In genomic region chr5:141528401-141528984, GRCh38 we compare ENCODE assay signal across 11 cellular contexts. TPM values are rescaled to one million over a fixed set of nuclear protein-coding genes. Genes with fewer than 3 reads are reported as not detected.
DNase-seq lines count a peak whose midpoint lies in the region; ATAC-seq and TF ChIP-seq lines count a peak whose summit lies in the region.
"Had no signal": no experiment of that assay in that cellular context is flagged by ENCODE, and none has a peak within 500 bp of the region (broad histone marks: within the 10 kb centered on the region; RNA-seq: fewer than 3 reads in every experiment).

No MANE protein-coding gene starts in this region.

- peaks cover 95% of the 10 kb centered on the region for H3K36me3 ChIP-seq in CD4-positive, CD25-positive, alpha-beta regulatory T cell (ENCODE audit: control insufficient read depth, insufficient read depth, low read length)
- H3K36me3 ChIP-seq in trophoblast cell (ENCODE audit: control insufficient read depth in 1 of 2, insufficient read depth in 2 of 2, low read length in 2 of 2): peaks cover 34 to 40% of the 10 kb centered on the region in 2 experiments

- peaks cover 13% of the 10 kb centered on the region for H3K79me1 ChIP-seq in trophoblast cell (ENCODE audit: low read length)

- CTCF ChIA-PET in CD4-positive, alpha-beta T cell (lab: Charles Lee): interaction anchor here (1.2 to 1.9 kb wide), 2 partner anchors 29 to 35 kb away, joined by 4 to 7 read pairs; no protein-coding TSS in a partner anchor

- no peaks in the 10 kb centered on the region for H3K4me1 ChIP-seq in CD4-positive, CD25-positive, alpha-beta regulatory T cell (ENCODE audit: control insufficient read depth, insufficient read depth, low read length, poor library complexity, severe bottlenecking)
- H3K4me1 ChIP-seq in trophoblast cell (ENCODE audit: control insufficient read depth in 1 of 2, insufficient read depth in 2 of 2, low read length in 2 of 2): peaks cover 8 to 11% of the 10 kb centered on the region in 2 experiments

- H3K36me3 Mint-ChIP-seq in CD4-positive, CD25-positive, alpha-beta regulatory T cell: peaks cover 53% of the 10 kb centered on the region
- H3K36me3 Mint-ChIP-seq in activated naive CD8-positive, alpha-beta T cell treated with anti-CD3 and anti-CD28 coated beads, Interleukin-2, amount 10 ng/mL, durations not matched to agents 7 days and 5 days: peaks cover 28% of the 10 kb centered on the region
- no peaks in the 10 kb centered on the region for H3K36me3 Mint-ChIP-seq in CD4-positive, alpha-beta T cell (ENCODE audit: low read depth)

- H3K27me3 Mint-ChIP-seq in CD4-positive, CD25-positive, alpha-beta regulatory T cell: no peaks in the 10 kb centered on the region
- no peaks in the 10 kb centered on the region for H3K27me3 Mint-ChIP-seq in activated naive CD8-positive, alpha-beta T cell treated with anti-CD3 and anti-CD28 coated beads, Interleukin-2, amount 10 ng/mL, durations not matched to agents 7 days and 5 days
- H3K27me3 Mint-ChIP-seq in CD4-positive, alpha-beta T cell: no peaks in the 10 kb centered on the region

- H3K9me3 Mint-ChIP-seq in CD4-positive, CD25-positive, alpha-beta regulatory T cell: no peaks in the 10 kb centered on the region
- H3K9me3 Mint-ChIP-seq in activated naive CD8-positive, alpha-beta T cell treated with anti-CD3 and anti-CD28 coated beads, Interleukin-2, amount 10 ng/mL, durations not matched to agents 7 days and 5 days: no peaks in the 10 kb centered on the region
- no peaks in the 10 kb centered on the region for H3K9me3 Mint-ChIP-seq in CD4-positive, alpha-beta T cell

- peak overlapping the region; percentile 26 for H4K91ac ChIP-seq in trophoblast cell (ENCODE audit: low read depth, low read length)

- no peak overlapping the region for H4K8ac ChIP-seq in trophoblast cell (ENCODE audit: low read depth, low read length)

- intact Hi-C loops in Right ventricle myocardium superior (cut with DNase I): loop anchor here (2.0 to 5.0 kb wide), 2 partner anchors 30 to 101 kb away; no protein-coding TSS in a partner anchor
- intact Hi-C loops in CD4-positive, alpha-beta T cell (cut with DNase I, micrococcal nuclease): loop anchor here in 1 of 2 experiments (10.0 kb wide), 1 partner anchor 444 kb away; no protein-coding TSS in a partner anchor

- no peaks in the 10 kb centered on the region for H3K9me3 ChIP-seq in CD4-positive, CD25-positive, alpha-beta regulatory T cell (ENCODE audit: control insufficient read depth in 2 of 2, low read length in 2 of 2)
- H3K9me3 ChIP-seq in trophoblast cell (ENCODE audit: insufficient read depth, low read depth, low read length): no peaks in the 10 kb centered on the region
- H3K9me3 ChIP-seq in CD4-positive, alpha-beta T cell (ENCODE audit: control insufficient read depth, low read length): no peaks in the 10 kb centered on the region

- no peak overlapping the region for H2AK5ac ChIP-seq in trophoblast cell (ENCODE audit: low read length)

- no peak overlapping the region for H3K4me3 Mint-ChIP-seq in CD4-positive, CD25-positive, alpha-beta regulatory T cell
- H3K4me3 Mint-ChIP-seq in activated naive CD8-positive, alpha-beta T cell treated with anti-CD3 and anti-CD28 coated beads, Interleukin-2, amount 10 ng/mL, durations not matched to agents 7 days and 5 days: no peak overlapping the region
- no peak overlapping the region for H3K4me3 Mint-ChIP-seq in CD4-positive, alpha-beta T cell

- H3K23ac ChIP-seq in trophoblast cell (ENCODE audit: low read length): no peak overlapping the region

- POLR2A ChIA-PET in activated naive CD8-positive, alpha-beta T cell treated with anti-CD3 and anti-CD28 coated beads, Interleukin-2, amount 10 ng/mL, durations not matched to agents 7 days and 5 days (lab: Charles Lee): interaction anchor here (0.9 kb wide), 1 partner anchor 11 kb away, joined by 3 read pairs; no protein-coding TSS in a partner anchor
- POLR2A ChIA-PET in CD4-positive, alpha-beta T cell (lab: Charles Lee): interaction anchor here (1.1 kb wide), 1 partner anchor 1001 kb away, joined by 3 read pairs; no protein-coding TSS in a partner anchor

- TF ChIP-seq CTCF in CD4-positive, alpha-beta T cell (IDR thresholded peaks at IDR 0.05): no peak

- WGBS in trophoblast cell (ENCODE audit: extremely low coverage, insufficient coverage, insufficient read length): no CpG with 5 or more reads among the region's 10 CpGs

- H2BK120ac ChIP-seq in trophoblast cell (ENCODE audit: insufficient read depth, low read length, poor library complexity): no peak overlapping the region

- H3K27me3 ChIP-seq in CD4-positive, CD25-positive, alpha-beta regulatory T cell (ENCODE audit: control insufficient read depth, insufficient read depth, low read length): no peaks in the 10 kb centered on the region
- H3K27me3 ChIP-seq in trophoblast cell (ENCODE audit: insufficient read depth, low read length): no peaks in the 10 kb centered on the region
- no peaks in the 10 kb centered on the region for H3K27me3 ChIP-seq in CD4-positive, alpha-beta T cell (ENCODE audit: control insufficient read depth, insufficient read depth, low read length)

- no peak overlapping the region for H3K4me2 ChIP-seq in trophoblast cell (ENCODE audit: low read length)

- DNase-seq in CD4-positive, CD25-positive, alpha-beta regulatory T cell: no peak
- no peak for DNase-seq in activated naive CD8-positive, alpha-beta T cell treated with anti-CD3 and anti-CD28 coated beads, Interleukin-2, amount 10 ng/mL, durations not matched to agents 7 days and 5 days
- DNase-seq in Right ventricle myocardium superior (peak; percentile 71), trophoblast cell (no peak), EL (no peak), amygdala (lab: John Stamatoyannopoulos, UW) (no peak)
- no peak for DNase-seq in CD4-positive, alpha-beta T cell
- DNase-seq: DMS 273 treated with DMSO at 0.1 percent for 48 hours, NCI-H1436 had no signal

- H3K79me2 ChIP-seq in trophoblast cell (ENCODE audit: control insufficient read depth, insufficient read depth, low read length, poor library complexity): peaks cover 2% of the 10 kb centered on the region

- H3K4ac ChIP-seq in trophoblast cell (ENCODE audit: low read depth, low read length): no peak overlapping the region

- peaks cover 6 to 16% (median 8%) of the 10 kb centered on the region in 4 donors for H3K4me1 Mint-ChIP-seq in CD4-positive, CD25-positive, alpha-beta regulatory T cell
- peaks cover 5% of the 10 kb centered on the region for H3K4me1 Mint-ChIP-seq in activated naive CD8-positive, alpha-beta T cell treated with anti-CD3 and anti-CD28 coated beads, Interleukin-2, amount 10 ng/mL, durations not matched to agents 7 days and 5 days
- peaks cover 12% of the 10 kb centered on the region for H3K4me1 Mint-ChIP-seq in CD4-positive, alpha-beta T cell (ENCODE audit: low read depth)

- ATAC-seq in CD4-positive, CD25-positive, alpha-beta regulatory T cell (ENCODE audit: low read depth in 2 of 2): no peak
- ATAC-seq in activated naive CD8-positive, alpha-beta T cell treated with anti-CD3 and anti-CD28 coated beads, Interleukin-2, amount 10 ng/mL, durations not matched to agents 7 days and 5 days (ENCODE audit: low read depth): no peak
- ATAC-seq in Right ventricle myocardium superior (ENCODE audit: poor library complexity) (peak; percentile 75), HG02642 (IDR thresholded peaks at IDR 0.05; ENCODE audit: poor library complexity, unreplicated experiment) (no peak)
- no peak for ATAC-seq in CD4-positive, alpha-beta T cell (ENCODE audit: poor library complexity)

- no peak overlapping the region for H3K4me3 ChIP-seq in CD4-positive, CD25-positive, alpha-beta regulatory T cell (ENCODE audit: low read depth, low read length)
- H3K4me3 ChIP-seq in trophoblast cell (ENCODE audit: low read depth, low read length): no peak overlapping the region

- H4K12ac ChIP-seq in trophoblast cell (ENCODE audit: low read depth, low read length): no peak overlapping the region

- no peak overlapping the region for H3K14ac ChIP-seq in trophoblast cell (ENCODE audit: low read length)

- H3K9ac ChIP-seq in trophoblast cell (ENCODE audit: low read length): no peak overlapping the region

- H3K18ac ChIP-seq in trophoblast cell (ENCODE audit: low read length): no peak overlapping the region

- H3K27ac ChIP-seq in CD4-positive, CD25-positive, alpha-beta regulatory T cell (ENCODE audit: insufficient read depth, low read length, poor library complexity, severe bottlenecking): no peak overlapping the region
- no peak overlapping the region for H3K27ac ChIP-seq in trophoblast cell (ENCODE audit: low read depth, low read length)
- no peak overlapping the region for H3K27ac ChIP-seq in CD4-positive, alpha-beta T cell (ENCODE audit: low read depth, low read length)

- no peak overlapping the region for H2BK12ac ChIP-seq in trophoblast cell (ENCODE audit: low read length)

- H3K27ac Mint-ChIP-seq in CD4-positive, CD25-positive, alpha-beta regulatory T cell: peak overlapping the region; percentile 50 to 86 (median 51)
- peak overlapping the region; percentile 52 for H3K27ac Mint-ChIP-seq in activated naive CD8-positive, alpha-beta T cell treated with anti-CD3 and anti-CD28 coated beads, Interleukin-2, amount 10 ng/mL, durations not matched to agents 7 days and 5 days
- no peak overlapping the region for H3K27ac Mint-ChIP-seq in CD4-positive, alpha-beta T cell

- peak overlapping the region; percentile 7 for H2BK5ac ChIP-seq in trophoblast cell (ENCODE audit: low read depth, low read length, poor library complexity)

- no peak overlapping the region for H2AFZ ChIP-seq in trophoblast cell (ENCODE audit: insufficient read depth, low read length, poor library complexity)

RNA-seq across cellular contexts. Expression of gene PCDHGC5, which starts 39.6 kb away (rescaled TPM):
- not detected for total RNA-seq in CD4-positive, CD25-positive, alpha-beta regulatory T cell
- polyA plus RNA-seq in CD4-positive, CD25-positive, alpha-beta regulatory T cell: not detected
- not detected for total RNA-seq in activated naive CD8-positive, alpha-beta T cell treated with anti-CD3 and anti-CD28 coated beads, Interleukin-2, amount 10 ng/mL, durations not matched to agents 7 days and 5 days
- total RNA-seq in Right ventricle myocardium superior: 3.0 TPM
- 0.85 and 0.88 TPM in 2 replicates for polyA plus RNA-seq in trophoblast cell (2013)
- not detected for total RNA-seq in CD4-positive, alpha-beta T cell

RNA-seq across cellular contexts. Expression of gene PCDHGC4, which starts 43.7 kb away (rescaled TPM):
- not detected for total RNA-seq in CD4-positive, CD25-positive, alpha-beta regulatory T cell
- not detected for polyA plus RNA-seq in CD4-positive, CD25-positive, alpha-beta regulatory T cell
- total RNA-seq in activated naive CD8-positive, alpha-beta T cell treated with anti-CD3 and anti-CD28 coated beads, Interleukin-2, amount 10 ng/mL, durations not matched to agents 7 days and 5 days: not detected
- total RNA-seq in Right ventricle myocardium superior: 3.0 TPM
- polyA plus RNA-seq in trophoblast cell (2013): 2.5 and 3.3 TPM in 2 replicates
- total RNA-seq in CD4-positive, alpha-beta T cell: not detected
- total RNA-seq: SK-MEL-5 had no signal

RNA-seq across cellular contexts. Expression of gene PCDHGC3, which starts 52.7 kb away (rescaled TPM):
- 0.35 TPM for total RNA-seq in CD4-positive, CD25-positive, alpha-beta regulatory T cell
- polyA plus RNA-seq in CD4-positive, CD25-positive, alpha-beta regulatory T cell: under 1 TPM in 1 of 4 donors, not detected in 3; 0.09 TPM
- not detected for total RNA-seq in activated naive CD8-positive, alpha-beta T cell treated with anti-CD3 and anti-CD28 coated beads, Interleukin-2, amount 10 ng/mL, durations not matched to agents 7 days and 5 days
- total RNA-seq in Right ventricle myocardium superior: 17.1 TPM
- 129 and 131 TPM in 2 replicates for polyA plus RNA-seq in trophoblast cell (2013)
- not detected for total RNA-seq in CD4-positive, alpha-beta T cell

Comparison
In these comparisons a context has a peak if more than half of its experiments do, and no peak if none do; other contexts are left out.
1. RNA of gene PCDHGC3, which starts 52.7 kb away (total RNA-seq): 17.1 TPM in Right ventricle myocardium superior (single experiment); 0.35 TPM in CD4-positive, CD25-positive, alpha-beta regulatory T cell (single experiment), not detected in activated naive CD8-positive, alpha-beta T cell treated with anti-CD3 and anti-CD28 coated beads, Interleukin-2, amount 10 ng/mL, durations not matched to agents 7 days and 5 days and not detected in CD4-positive, alpha-beta T cell; every median in the first group is over 10 times any median in the second.